21 cellular contexts compared by ENCODE assay signal in the genomic region with DNA sequence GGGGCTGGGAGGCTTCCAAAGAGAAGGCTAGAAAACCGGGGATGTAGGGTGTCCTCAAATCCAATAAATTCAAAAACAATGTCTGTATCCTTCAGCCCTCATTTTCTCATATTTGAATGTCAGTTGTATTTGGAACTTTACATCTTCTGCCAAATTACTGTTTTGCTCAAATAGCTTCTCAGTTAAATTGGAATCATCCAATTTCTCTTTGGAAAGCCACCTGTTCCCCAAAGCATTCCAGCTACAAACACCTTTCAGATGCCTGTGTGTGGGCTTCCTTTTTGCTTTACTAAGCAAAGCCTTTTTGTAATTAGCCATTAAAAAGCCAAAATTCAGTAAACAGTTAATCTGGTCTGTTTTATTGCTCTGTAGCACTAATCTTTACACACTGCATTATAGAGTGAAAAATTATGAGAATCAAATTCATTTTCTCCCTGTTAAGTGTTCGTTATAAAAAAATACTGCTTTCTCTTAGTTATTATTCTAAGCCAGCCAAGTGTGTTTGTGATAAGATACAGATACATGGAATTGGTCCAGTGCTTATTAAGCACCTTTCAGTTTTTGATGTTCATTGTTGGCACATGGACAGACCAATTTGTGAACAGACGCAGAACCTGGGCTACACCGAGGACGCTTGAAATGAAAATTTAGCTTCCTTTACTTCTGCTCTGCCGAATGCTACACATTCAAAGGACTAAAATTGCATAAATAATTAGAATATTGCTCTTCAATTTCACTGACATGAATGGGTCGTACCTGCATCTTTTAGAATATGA.
A peak's percentile ranks its signal among the peaks of the same experiment; 100 is the strongest.
DNase-seq lines count a peak whose midpoint lies in the region; ATAC-seq and TF ChIP-seq lines count a peak whose summit lies in the region.
"Had no signal": no experiment of that assay in that cellular context is flagged by ENCODE, and none has a peak within 500 bp of the region (broad histone marks: within the 10 kb centered on the region; RNA-seq: fewer than 3 reads in every experiment).

No MANE protein-coding gene starts in this region.

- H3K9me3 ChIP-seq in CD4-positive, alpha-beta memory T cell (ENCODE audit: control insufficient read depth in 1 of 2, low read length in 2 of 2) = no peaks in the 10 kb centered on the region
- no peaks in the 10 kb centered on the region for H3K9me3 ChIP-seq in OCI-LY1 (ENCODE audit: low read length)
- H3K9me3 ChIP-seq in endocrine pancreas (ENCODE audit: control insufficient read depth, low read length) = no peaks in the 10 kb centered on the region
- H3K9me3 ChIP-seq: BLaER1, body of pancreas, sigmoid colon had no signal

- peak overlapping the region; percentile 81 for H3K27ac Mint-ChIP-seq in activated CD4-positive, alpha-beta T cell treated with anti-CD3 and anti-CD28 coated beads for 36 hours
- peak overlapping the region; percentile 2 to 90 (median 75) for H3K27ac Mint-ChIP-seq in CD4-positive, alpha-beta memory T cell
- H3K27ac Mint-ChIP-seq: effector memory CD8-positive, alpha-beta T cell; nephron progenitor cell; type B pancreatic cell had no signal

- H4K20me1 ChIP-seq in OCI-LY1 (ENCODE audit: insufficient read depth, low read length) = no peaks in the 10 kb centered on the region
- H4K20me1 ChIP-seq: BLaER1 had no signal

- peaks cover 18% of the 10 kb centered on the region for H3K4me1 Mint-ChIP-seq in activated CD4-positive, alpha-beta T cell treated with anti-CD3 and anti-CD28 coated beads for 36 hours
- peaks cover 11 to 18% (median 15%) of the 10 kb centered on the region in 4 donors for H3K4me1 Mint-ChIP-seq in CD4-positive, alpha-beta memory T cell
- H3K4me1 Mint-ChIP-seq: nephron progenitor cell had no signal

- intact Hi-C loops in activated CD4-positive, alpha-beta T cell treated with anti-CD3 and anti-CD28 coated beads for 36 hours (cut with DNase I, micrococcal nuclease) = loop anchor here in 1 of 2 experiments (2.0 kb wide), 1 partner anchor 270 kb away; no protein-coding TSS in a partner anchor
- intact Hi-C loops in CD4-positive, alpha-beta memory T cell (cut with micrococcal nuclease) = no loop called here

- no peaks in the 10 kb centered on the region for H3K79me2 ChIP-seq in OCI-LY1 (ENCODE audit: insufficient read depth, low read length)

- no peaks in the 10 kb centered on the region for H3K36me3 ChIP-seq in CD4-positive, alpha-beta memory T cell (ENCODE audit: insufficient read depth, low read length)
- H3K36me3 ChIP-seq in OCI-LY1 (ENCODE audit: insufficient read depth, low read length) (peaks cover 100% of the 10 kb centered on the region), endocrine pancreas (ENCODE audit: control insufficient read depth, insufficient read depth, low read length) (peaks cover 8% of the 10 kb centered on the region)
- H3K36me3 ChIP-seq: BLaER1, esophagus muscularis mucosa, sigmoid colon had no signal

- ATAC-seq in activated CD4-positive, alpha-beta T cell treated with anti-CD3 and anti-CD28 coated beads for 36 hours = no peak
- ATAC-seq in GM18868 (IDR thresholded peaks at IDR 0.05; ENCODE audit: unreplicated experiment) (no peak), HG02970 (IDR thresholded peaks at IDR 0.05; ENCODE audit: low FRiP score, unreplicated experiment) (no peak)
- ATAC-seq: effector memory CD8-positive, alpha-beta T cell had no signal

- H3K27ac ChIP-seq in CD4-positive, alpha-beta memory T cell (ENCODE audit: low read depth, low read length) = no peak overlapping the region
- H3K27ac ChIP-seq in OCI-LY1 (ENCODE audit: low read depth, low read length, poor library complexity, severe bottlenecking) = peak overlapping the region; percentile 64
- H3K27ac ChIP-seq: BLaER1, body of pancreas, esophagus muscularis mucosa, sigmoid colon had no signal

- no peak overlapping the region for H3K4me3 ChIP-seq in CD4-positive, alpha-beta memory T cell (ENCODE audit: low read length in 2 of 2)
- no peak overlapping the region for H3K4me3 ChIP-seq in OCI-LY1 (ENCODE audit: low read depth, low read length, poor library complexity, severe bottlenecking)
- H3K4me3 ChIP-seq in endocrine pancreas (ENCODE audit: control insufficient read depth, insufficient read depth, low read length) = peak overlapping the region; percentile 49
- H3K4me3 ChIP-seq: BLaER1, body of pancreas, esophagus muscularis mucosa, sigmoid colon had no signal

- no peaks in the 10 kb centered on the region for H3K9me3 Mint-ChIP-seq in activated CD4-positive, alpha-beta T cell treated with anti-CD3 and anti-CD28 coated beads for 36 hours (ENCODE audit: low read depth)
- H3K9me3 Mint-ChIP-seq in CD4-positive, alpha-beta memory T cell = peaks cover 0 to 7% (median 0%) of the 10 kb centered on the region in 8 donors
- H3K9me3 Mint-ChIP-seq: effector memory CD8-positive, alpha-beta T cell; type B pancreatic cell had no signal

- DNase-seq in activated CD4-positive, alpha-beta T cell treated with anti-CD3 and anti-CD28 coated beads for 36 hours = no peak
- DNase-seq in activated CD4-positive, alpha-beta T cell treated with anti-CD3 and anti-CD28 coated beads, Interleukin-2, amount 50 U/mL, for 48 hours = no peak
- no peak for DNase-seq in CD4-positive, alpha-beta memory T cell
- no peak for DNase-seq in NCI-H2029 treated with DMSO at 0.1 percent for 48 hours (lab: John Stamatoyannopoulos, UW)
- DNase-seq: body of pancreas; effector memory CD8-positive, alpha-beta T cell; IMR-90; midbrain; NCI-H774; nephron progenitor cell; posterior cingulate gyrus; SHP77; sigmoid colon; SW 1271 had no signal

- no peak for TF ChIP-seq CTCF in OCI-LY1 (IDR thresholded peaks at IDR 0.05; ENCODE audit: low read length)

- H3F3A ChIP-seq in OCI-LY1 (ENCODE audit: insufficient read depth, low read length) = no peaks in the 10 kb centered on the region

- H3K9ac ChIP-seq in OCI-LY1 (ENCODE audit: low read length) (no peak overlapping the region), endocrine pancreas (ENCODE audit: control insufficient read depth, insufficient read depth, low read length) (no peak overlapping the region)
- H3K9ac ChIP-seq: BLaER1 had no signal

- CTCF ChIA-PET in activated CD4-positive, alpha-beta T cell treated with anti-CD3 and anti-CD28 coated beads for 36 hours (lab: Charles Lee) = interaction anchor here (0.5 to 2.9 kb wide), 9 partner anchors 9 to 334 kb away, joined by 3 to 26 read pairs (median 3); a partner anchor contains a TSS
- CTCF ChIA-PET in CD4-positive, alpha-beta memory T cell (lab: Charles Lee; ENCODE audit: partially characterized antibody) = interaction anchor here (0.5 to 5.3 kb wide), 16 partner anchors 8 to 278 kb away, joined by 3 to 84 read pairs (median 4); a partner anchor contains a TSS

- H3K4me3 Mint-ChIP-seq in activated CD4-positive, alpha-beta T cell treated with anti-CD3 and anti-CD28 coated beads for 36 hours = peak overlapping the region; percentile 7
- H3K4me3 Mint-ChIP-seq in CD4-positive, alpha-beta memory T cell = peak overlapping the region in 7 of 8 donors; percentile 49 to 80 (median 68)
- H3K4me3 Mint-ChIP-seq: effector memory CD8-positive, alpha-beta T cell; nephron progenitor cell; type B pancreatic cell had no signal

- H3K4me1 ChIP-seq in CD4-positive, alpha-beta memory T cell (ENCODE audit: insufficient read depth, low read length) = peaks cover 19% of the 10 kb centered on the region
- H3K4me1 ChIP-seq in OCI-LY1 (ENCODE audit: insufficient read depth, low read length, severe bottlenecking) = peaks cover 22% of the 10 kb centered on the region
- H3K4me1 ChIP-seq in endocrine pancreas (ENCODE audit: control insufficient read depth, insufficient read depth, low read length) = peaks cover 8% of the 10 kb centered on the region
- H3K4me1 ChIP-seq: BLaER1, body of pancreas, esophagus muscularis mucosa, sigmoid colon had no signal

- no peak overlapping the region for H3K4me2 ChIP-seq in OCI-LY1 (ENCODE audit: low read length)
- H3K4me2 ChIP-seq: BLaER1 had no signal

- H3K9me2 ChIP-seq in OCI-LY1 (ENCODE audit: low read depth, low read length) = no peaks in the 10 kb centered on the region

- POLR2A ChIA-PET in activated CD4-positive, alpha-beta T cell treated with anti-CD3 and anti-CD28 coated beads for 36 hours (lab: Charles Lee) = no interaction called here
- POLR2A ChIA-PET in CD4-positive, alpha-beta memory T cell (lab: Charles Lee; ENCODE audit: partially characterized antibody) = interaction anchor here (0.7 to 1.9 kb wide), 7 partner anchors 21 to 371 kb away, joined by 3 to 8 read pairs (median 3); a partner anchor contains a TSS

- H2AFZ ChIP-seq in OCI-LY1 (ENCODE audit: low read length) = no peak overlapping the region

- no peaks in the 10 kb centered on the region for H3K27me3 ChIP-seq in CD4-positive, alpha-beta memory T cell (ENCODE audit: insufficient read depth, low read length)
- H3K27me3 ChIP-seq in OCI-LY1 (ENCODE audit: insufficient read depth, low read length) (no peaks in the 10 kb centered on the region), endocrine pancreas (ENCODE audit: control insufficient read depth, insufficient read depth, low read length) (no peaks in the 10 kb centered on the region)
- H3K27me3 ChIP-seq: BLaER1, body of pancreas, esophagus muscularis mucosa, sigmoid colon had no signal

- no peaks in the 10 kb centered on the region for H3K27me3 Mint-ChIP-seq in activated CD4-positive, alpha-beta T cell treated with anti-CD3 and anti-CD28 coated beads for 36 hours
- no peaks in the 10 kb centered on the region for H3K27me3 Mint-ChIP-seq in CD4-positive, alpha-beta memory T cell
- H3K27me3 Mint-ChIP-seq: type B pancreatic cell had no signal

- H3K36me3 Mint-ChIP-seq in activated CD4-positive, alpha-beta T cell treated with anti-CD3 and anti-CD28 coated beads for 36 hours (ENCODE audit: low read depth) = no peaks in the 10 kb centered on the region
- peaks cover 0 to 9% of the 10 kb centered on the region in 2 donors for H3K36me3 Mint-ChIP-seq in CD4-positive, alpha-beta memory T cell
- H3K36me3 Mint-ChIP-seq: type B pancreatic cell had no signal
